ENCODE assay signal across 25 cellular contexts in the genomic region with DNA sequence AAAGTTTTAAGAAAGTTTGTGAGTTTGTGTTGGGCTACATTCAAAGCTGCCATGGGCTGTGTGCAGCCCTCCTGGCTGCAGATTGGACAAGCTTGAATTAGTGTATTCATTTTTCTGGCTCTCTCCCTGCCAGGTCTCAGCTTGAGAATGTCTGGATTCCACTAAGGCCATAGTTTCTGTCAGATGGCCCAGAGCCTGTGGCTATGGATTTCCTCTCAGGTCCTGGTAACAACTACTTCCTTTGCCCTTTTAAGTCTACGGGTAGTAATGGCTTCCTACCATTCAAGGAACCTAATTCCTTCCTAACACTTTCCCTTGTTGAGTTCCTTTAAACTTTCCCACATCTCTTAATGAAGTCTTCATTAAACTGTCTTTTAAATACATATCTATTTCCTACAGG. TPM values are rescaled to one million over a fixed set of nuclear protein-coding genes. Genes with fewer than 3 reads are reported as not detected.
DNase-seq lines count a peak whose midpoint lies in the region; ATAC-seq, FAIRE-seq and TF ChIP-seq lines count a peak whose summit lies in the region.
"Had no signal": no experiment of that assay in that cellular context is flagged by ENCODE, and none has a peak within 500 bp of the region (broad histone marks: within the 10 kb centered on the region; RNA-seq: fewer than 3 reads in every experiment).

No MANE protein-coding gene starts in this region.

- 0 out of 2 replicates have a peak overlapping the region, but pooled peaks have one; percentile 43 for H2AFZ ChIP-seq in Loucy (ENCODE audit: low read length)
- peak overlapping the region; percentile 5 for H2AFZ ChIP-seq in neural progenitor cell (replicated peaks)

- DNase-seq in AG20443 (ENCODE audit: low spot score) (peak; percentile 18), astrocyte of the hippocampus (ENCODE audit: low read depth, low spot score) (peak; percentile 75), neural progenitor cell (ENCODE audit: low spot score) (no peak), Right ventricle myocardium inferior (ENCODE audit: missing footprints) (no peak), NCI-H187 treated with DMSO at 0.1 percent for 48 hours (lab: John Stamatoyannopoulos, UW) (no peak), HTR-8/SVneo (ENCODE audit: insufficient read length, low spot score) (no peak)
- DNase-seq in activated naive CD4-positive, alpha-beta T cell treated with Interleukin-2 at 50 U/mL for 16 hours = no peak
- DNase-seq: BE2C; CD4-positive, CD25-positive, alpha-beta regulatory T cell; COR-L47; DMS 273 treated with DMSO at 0.1 percent for 48 hours; DND-41; GDM1; HCEC 1CT; Kasumi-1; NCI-H1105; NCI-H187; NCI-H2227 treated with DMSO at 0.1 percent for 48 hours; NCI-H524; NCI-H82; OCI-M1; RPMI8226; SIG-M5 had no signal

- H3K4me1 ChIP-seq in Loucy (ENCODE audit: insufficient read depth, low read length, poor library complexity, severe bottlenecking) (no peaks in the 10 kb centered on the region), neural progenitor cell (no peaks in the 10 kb centered on the region)
- H3K4me1 ChIP-seq: BE2C had no signal

- H3K4me3 Mint-ChIP-seq in neural progenitor cell = no peak overlapping the region
- H3K4me3 Mint-ChIP-seq: CD4-positive, CD25-positive, alpha-beta regulatory T cell had no signal

- H3K4me2 ChIP-seq in Loucy (ENCODE audit: low read depth, low read length, poor library complexity, severe bottlenecking) (no peak overlapping the region), neural progenitor cell (no peak overlapping the region)

- H3K4me1 Mint-ChIP-seq in neural progenitor cell = no peaks in the 10 kb centered on the region

- H3K27me3 ChIP-seq in Loucy (ENCODE audit: insufficient read depth, low read length, poor library complexity, severe bottlenecking) = no peaks in the 10 kb centered on the region
- H3K27me3 ChIP-seq in neural progenitor cell = no peaks in the 10 kb centered on the region
- H3K27me3 ChIP-seq: BE2C had no signal

- H3K9me3 ChIP-seq in Loucy (ENCODE audit: insufficient read depth, low read depth, low read length) = no peaks in the 10 kb centered on the region
- no peaks in the 10 kb centered on the region for H3K9me3 ChIP-seq in neural progenitor cell (ENCODE audit: low read depth)
- H3K9me3 ChIP-seq: BE2C had no signal

- intact Hi-C loops in Right ventricle myocardium inferior (cut with DNase I) = no loop called here

- H3K27ac Mint-ChIP-seq in neural progenitor cell = no peak overlapping the region
- H3K27ac Mint-ChIP-seq: CD4-positive, CD25-positive, alpha-beta regulatory T cell had no signal

- peaks cover 10% of the 10 kb centered on the region for H3K27me3 Mint-ChIP-seq in neural progenitor cell (ENCODE audit: insufficient read depth, low read depth)

- no peaks in the 10 kb centered on the region for H3K36me3 Mint-ChIP-seq in neural progenitor cell
- H3K36me3 Mint-ChIP-seq: CD4-positive, CD25-positive, alpha-beta regulatory T cell had no signal

- TF ChIP-seq CTCF in Loucy (conservative IDR thresholded peaks at IDR 0.05; ENCODE audit: low read length) (no peak), neural progenitor cell (IDR thresholded peaks at IDR 0.05) (no peak)

- H4K20me1 ChIP-seq in Loucy (ENCODE audit: insufficient read depth, low read length, poor library complexity, severe bottlenecking) (no peaks in the 10 kb centered on the region), neural progenitor cell (ENCODE audit: low read depth) (no peaks in the 10 kb centered on the region)

- no peak overlapping the region for H3K27ac ChIP-seq in neural progenitor cell

- H3K9ac ChIP-seq in Loucy (ENCODE audit: low read depth, low read length, poor library complexity, severe bottlenecking) = no peak overlapping the region
- H3K9ac ChIP-seq in neural progenitor cell = no peak overlapping the region

- H3K36me3 ChIP-seq in Loucy (ENCODE audit: insufficient read depth, low read length) = no peaks in the 10 kb centered on the region
- H3K36me3 ChIP-seq in neural progenitor cell = no peaks in the 10 kb centered on the region
- H3K36me3 ChIP-seq: BE2C had no signal

- H3K9me2 ChIP-seq in Loucy (replicated peaks; ENCODE audit: low read depth, low read length) = no peaks in the 10 kb centered on the region

- no peaks in the 10 kb centered on the region for H3K79me2 ChIP-seq in Loucy (ENCODE audit: insufficient read depth, low read length)
- H3K79me2 ChIP-seq in neural progenitor cell (ENCODE audit: low read depth) = no peaks in the 10 kb centered on the region

- ATAC-seq in Right ventricle myocardium inferior = no peak
- ATAC-seq: GM12878 had no signal

- peaks cover 12% of the 10 kb centered on the region for H3K9me3 Mint-ChIP-seq in neural progenitor cell

- H3F3A ChIP-seq in Loucy (ENCODE audit: low read depth) = no peaks in the 10 kb centered on the region
- H3F3A ChIP-seq in neural progenitor cell (ENCODE audit: low read depth) = no peaks in the 10 kb centered on the region

- H3K4me3 ChIP-seq in Loucy (ENCODE audit: low read length, poor library complexity, severe bottlenecking) = no peak overlapping the region
- H3K4me3 ChIP-seq in neural progenitor cell = no peak overlapping the region
- H3K4me3 ChIP-seq: GM12878 had no signal

- FAIRE-seq in HTR-8/SVneo (lab: Jason Lieb, UNC) = no peak
- FAIRE-seq: GM12878 had no signal

RNA-seq across cellular contexts. Expression of a gene that starts 24.3 kb away (rescaled TPM):
- total RNA-seq in neural progenitor cell (ENCODE audit: low replicate concordance) = 117 and 152 TPM in 2 replicates
- 44.0 TPM for total RNA-seq in Right ventricle myocardium inferior

Comparison
In these comparisons a context has a peak if more than half of its experiments do, and no peak if none do; other contexts are left out.
1. DNase-seq: peak in AG20443 (single experiment) and astrocyte of the hippocampus (single experiment); none in neural progenitor cell (single experiment), Right ventricle myocardium inferior (single experiment), activated naive CD4-positive, alpha-beta T cell treated with Interleukin-2 at 50 U/mL for 16 hours (single experiment), NCI-H187 treated with DMSO at 0.1 percent for 48 hours (single experiment) and HTR-8/SVneo (single experiment).